29 cellular contexts compared by ENCODE assay signal in the genomic region with DNA sequence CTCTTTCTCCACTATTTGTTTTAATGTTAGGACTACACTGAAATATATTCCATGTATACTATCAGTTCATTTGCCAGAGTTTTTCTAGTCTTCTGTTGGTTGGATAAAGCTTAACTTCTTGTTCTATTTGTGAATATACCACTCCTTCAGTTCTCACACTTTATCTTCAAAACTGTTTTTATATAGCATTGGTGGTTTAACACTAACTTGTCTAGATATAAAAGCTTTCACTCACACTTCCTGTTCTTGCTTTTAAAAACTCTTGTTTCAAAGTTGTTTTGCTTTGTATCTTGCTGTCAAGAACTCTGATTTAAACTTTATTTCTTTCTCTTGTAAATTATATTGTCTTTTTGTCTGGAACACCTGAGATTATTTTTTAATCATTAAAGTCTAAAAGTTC.
"Had no signal": no experiment of that assay in that cellular context is flagged by ENCODE, and none has a peak within 500 bp of the region (broad histone marks: within the 10 kb centered on the region; RNA-seq: fewer than 3 reads in every experiment).

No MANE protein-coding gene starts in this region.

- H3K4me3 Mint-ChIP-seq: memory B cell; natural killer cell; stimulated activated naive CD8-positive, alpha-beta T cell treated with anti-CD3 and anti-CD28 coated beads, Interleukin-15, amount 100 ng/mL, for 72 hours had no signal

- H3K4me3 ChIP-seq: esophagus muscularis mucosa, gastroesophageal sphincter, heart left ventricle, hepatocyte, lung, prostate gland, right atrium auricular region, smooth muscle cell, suprapubic skin, transverse colon, upper lobe of right lung, uterus had no signal

- H3K27me3 Mint-ChIP-seq: memory B cell; stimulated activated naive CD8-positive, alpha-beta T cell treated with anti-CD3 and anti-CD28 coated beads, Interleukin-15, amount 100 ng/mL, for 72 hours had no signal

- H3K79me2 ChIP-seq: hepatocyte, parathyroid adenoma had no signal

- H3K4me1 Mint-ChIP-seq: memory B cell; stimulated activated naive CD8-positive, alpha-beta T cell treated with anti-CD3 and anti-CD28 coated beads, Interleukin-15, amount 100 ng/mL, for 72 hours had no signal

- H3K27ac ChIP-seq: esophagus muscularis mucosa, foreskin keratinocyte, gastroesophageal sphincter, heart left ventricle, hepatocyte, neutrophil, parathyroid adenoma, prostate gland, right atrium auricular region, suprapubic skin, transverse colon, upper lobe of right lung, uterus had no signal

- H3K4me2 ChIP-seq: hepatocyte, smooth muscle cell had no signal

- H3K4me1 ChIP-seq: gastroesophageal sphincter, parathyroid adenoma, prostate gland, right atrium auricular region, transverse colon, upper lobe of right lung, uterus had no signal

- H3K9me3 ChIP-seq: neutrophil, prostate gland, upper lobe of right lung had no signal

- H3K9ac ChIP-seq: parathyroid adenoma had no signal

- H3K36me3 Mint-ChIP-seq: memory B cell, natural killer cell had no signal

- H3K27me3 ChIP-seq: esophagus muscularis mucosa, foreskin keratinocyte, gastroesophageal sphincter, heart left ventricle, hepatocyte, neutrophil, right atrium auricular region, suprapubic skin, transverse colon, upper lobe of right lung, uterus had no signal

- H2AFZ ChIP-seq: hepatocyte, parathyroid adenoma had no signal

- DNase-seq: dermis blood vessel endothelial cell; effector memory CD4-positive, alpha-beta T cell; foreskin keratinocyte; heart left ventricle; kidney; natural killer cell; stimulated activated CD4-positive, alpha-beta T cell treated with anti-CD3 and anti-CD28 coated beads, Interleukin-12 subunit alpha, Interleukin-12 subunit beta, amount 100 ng/mL, for 4 hours; stimulated activated CD4-positive, alpha-beta T cell treated with anti-CD3 and anti-CD28 coated beads, Interleukin-1b, Interleukin-23, amount 100 ng/mL, for 48 hours; stimulated activated CD4-positive, alpha-beta T cell treated with anti-CD3 and anti-CD28 coated beads, Interleukin-4, amount 100 ng/mL, for 1 hour; stimulated activated CD8-positive, alpha-beta memory T cell treated with anti-CD3 and anti-CD28 coated beads, Interleukin-4, amount 100 ng/mL, for 48 hours; stimulated activated naive CD4-positive, alpha-beta T cell; stimulated activated naive CD8-positive, alpha-beta T cell treated with anti-CD3 and anti-CD28 coated beads, Interleukin-15, amount 100 ng/mL, for 72 hours; transverse colon; upper lobe of right lung; uterus had no signal

- H3K36me3 ChIP-seq: esophagus muscularis mucosa, gastroesophageal sphincter, heart left ventricle, neutrophil, prostate gland, right atrium auricular region, suprapubic skin, transverse colon, upper lobe of right lung, uterus had no signal

- FAIRE-seq: endothelial cell of umbilical vein had no signal

- ATAC-seq: foreskin keratinocyte; gastroesophageal sphincter; heart left ventricle; left lobe of liver; natural killer cell; sciatic nerve; stimulated activated naive CD8-positive, alpha-beta T cell treated with anti-CD3 and anti-CD28 coated beads, Interleukin-15, amount 100 ng/mL, for 72 hours; upper lobe of right lung had no signal

- H3K27ac Mint-ChIP-seq: memory B cell; natural killer cell; stimulated activated naive CD8-positive, alpha-beta T cell treated with anti-CD3 and anti-CD28 coated beads, Interleukin-15, amount 100 ng/mL, for 72 hours had no signal
